19 cellular contexts compared by ENCODE assay signal in the genomic region with DNA sequence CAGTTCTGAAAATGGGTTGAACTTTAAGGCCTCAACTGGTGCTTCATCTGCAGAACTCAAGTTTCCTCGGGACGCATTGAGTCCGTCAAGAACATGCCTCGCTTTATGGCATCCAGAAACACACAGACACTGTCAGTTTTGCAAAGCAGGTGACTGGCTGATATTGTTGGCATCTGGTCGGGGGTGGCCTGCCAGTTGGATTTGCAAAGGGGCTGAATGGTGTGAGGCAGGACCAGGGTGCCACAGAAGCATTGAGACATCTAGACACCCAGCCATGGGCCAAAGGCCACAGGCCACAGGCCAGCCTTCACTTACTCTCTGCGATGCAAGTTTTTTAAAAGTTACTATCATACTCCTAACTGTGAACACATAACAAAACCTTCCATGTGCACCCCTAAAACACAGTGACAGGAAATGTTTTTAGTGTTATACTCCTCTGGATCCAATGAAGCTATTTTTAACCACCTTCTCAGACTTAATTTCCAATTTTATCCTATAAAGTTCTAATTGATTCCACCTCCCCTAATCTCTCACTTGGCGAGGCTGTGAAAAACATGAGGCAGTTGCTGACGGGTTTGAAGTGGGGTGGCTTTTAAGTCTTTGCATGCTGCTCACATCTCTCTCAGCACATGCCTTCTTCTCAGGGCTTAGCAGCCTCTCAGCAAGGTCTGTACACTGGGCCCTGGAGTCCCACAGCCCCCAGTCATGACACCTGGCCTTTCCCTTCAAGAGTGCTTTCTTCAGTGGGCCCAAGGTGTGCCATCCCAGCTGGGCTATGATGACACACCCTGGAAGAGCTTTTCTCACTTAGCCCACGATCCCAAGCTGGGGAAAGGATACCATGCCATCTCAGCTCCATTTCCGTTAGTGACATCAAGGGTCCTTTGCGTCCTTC. TPM values are rescaled to one million over a fixed set of nuclear protein-coding genes. Genes with fewer than 3 reads are reported as not detected.
A peak's percentile ranks its signal among the peaks of the same experiment; 100 is the strongest.
DNase-seq lines count a peak whose midpoint lies in the region; ATAC-seq, FAIRE-seq and TF ChIP-seq lines count a peak whose summit lies in the region.
"Had no signal": no experiment of that assay in that cellular context is flagged by ENCODE, and none has a peak within 500 bp of the region (broad histone marks: within the 10 kb centered on the region; RNA-seq: fewer than 3 reads in every experiment).

No MANE protein-coding gene starts in this region.

- peaks cover 5% of the 10 kb centered on the region for H3K27me3 Mint-ChIP-seq in nephron (ENCODE audit: low read depth)
- H3K27me3 Mint-ChIP-seq in T-helper 2 cell treated with Interferon-gamma antibody and Interleukin-4, amounts not matched to agents 5 μg/mL and 100 μg/mL, for 36 hours (ENCODE audit: low read depth): no peaks in the 10 kb centered on the region

- H3K9me3 ChIP-seq in cardiac muscle cell (ENCODE audit: low read depth) (no peaks in the 10 kb centered on the region), heart right ventricle (no peaks in the 10 kb centered on the region)

- no peaks in the 10 kb centered on the region for H3K9me3 Mint-ChIP-seq in nephron
- no peaks in the 10 kb centered on the region for H3K9me3 Mint-ChIP-seq in T-helper 2 cell treated with Interferon-gamma antibody and Interleukin-4, amounts not matched to agents 5 μg/mL and 100 μg/mL, for 36 hours
- H3K9me3 Mint-ChIP-seq: HFFc6 had no signal

- CTCF ChIA-PET in RWPE1 (lab: Yijun Ruan, JAX): interaction anchor here (0.7 kb wide), 1 partner anchor 85 kb away, joined by 3 read pairs; no protein-coding TSS in a partner anchor

- TF ChIP-seq CTCF in cardiac muscle cell (IDR thresholded peaks at IDR 0.05; ENCODE audit: low read depth, low read length) (no peak), heart right ventricle (IDR thresholded peaks at IDR 0.05) (no peak), RWPE1 (conservative IDR thresholded peaks at IDR 0.05; ENCODE audit: low read depth) (no peak), nephron (IDR thresholded peaks at IDR 0.05; ENCODE audit: unreplicated experiment in 3 of 3) (no peak)

- H3K4me3 ChIP-seq in cardiac muscle cell: no peak overlapping the region
- H3K4me3 ChIP-seq in heart right ventricle: no peak overlapping the region

- no peak overlapping the region for H3K4me3 Mint-ChIP-seq in nephron
- no peak overlapping the region for H3K4me3 Mint-ChIP-seq in T-helper 2 cell treated with Interferon-gamma antibody and Interleukin-4, amounts not matched to agents 5 μg/mL and 100 μg/mL, for 36 hours
- H3K4me3 Mint-ChIP-seq: HFFc6 had no signal

- intact Hi-C loops in heart right ventricle (cut with DNase I): loop anchor here in 1 of 10 donors (1.0 kb wide), 1 partner anchor 33 kb away; no protein-coding TSS in a partner anchor

- peaks cover 8% of the 10 kb centered on the region for H3K36me3 Mint-ChIP-seq in nephron (ENCODE audit: low read depth)
- peaks cover 2% of the 10 kb centered on the region for H3K36me3 Mint-ChIP-seq in T-helper 2 cell treated with Interferon-gamma antibody and Interleukin-4, amounts not matched to agents 5 μg/mL and 100 μg/mL, for 36 hours (ENCODE audit: low read depth)

- FAIRE-seq in urothelium cell line (lab: Jason Lieb, UNC): peak; percentile 37
- FAIRE-seq: A204.1 had no signal

- H3K27ac Mint-ChIP-seq in nephron: peak overlapping the region in 2 of 3 experiments; percentile 17 to 34
- H3K27ac Mint-ChIP-seq in T-helper 2 cell treated with Interferon-gamma antibody and Interleukin-4, amounts not matched to agents 5 μg/mL and 100 μg/mL, for 36 hours: no peak overlapping the region

- H3K27me3 ChIP-seq in cardiac muscle cell (no peaks in the 10 kb centered on the region), heart right ventricle (no peaks in the 10 kb centered on the region)

- POLR2A ChIA-PET in RWPE1 (lab: Yijun Ruan, JAX; ENCODE audit: low non-redundant PET): no interaction called here

- no peaks in the 10 kb centered on the region for H3K36me3 ChIP-seq in cardiac muscle cell
- H3K36me3 ChIP-seq in heart right ventricle: no peaks in the 10 kb centered on the region

- 90 to 92% methylated on average over 11 of the region's 11 CpGs for WGBS in heart right ventricle, 2 donors

- DNase-seq in cardiac muscle cell (ENCODE audit: low read depth in 1 of 2, low spot score in 1 of 2) (peak in 1 of 2 donors; percentile 63), heart right ventricle (no peak), RWPE1 (ENCODE audit: low spot score) (no peak), urothelium cell line (ENCODE audit: low spot score) (no peak), EL (no peak), NCI-H446 (lab: John Stamatoyannopoulos, UW) (no peak)
- DNase-seq in T-helper 2 cell treated with Interferon-gamma antibody and Interleukin-4, amounts not matched to agents 5 μg/mL and 100 μg/mL, for 36 hours (ENCODE audit: low spot score): no peak
- DNase-seq: DMS79, HFFc6, NCI-H1417, NCI-H187, NCI-H2107, NCI-H510A treated with DMSO at 0.1 percent for 48 hours, NCI-H774, SIG-M5 had no signal

- no peak for ATAC-seq in heart right ventricle

- H3K27ac ChIP-seq in cardiac muscle cell (peak overlapping the region; percentile 19), heart right ventricle (no peak overlapping the region), RWPE1 (0 out of 2 replicates have a peak overlapping the region, but pooled peaks have one; percentile 5)
- H3K27ac ChIP-seq: C4-2B, KMS-11 had no signal

- H3K4me1 ChIP-seq in cardiac muscle cell (ENCODE audit: low read depth): peaks cover 67% of the 10 kb centered on the region
- peaks cover 11 to 53% (median 22%) of the 10 kb centered on the region in 9 donors for H3K4me1 ChIP-seq in heart right ventricle

- peaks cover 43% of the 10 kb centered on the region for H3K4me1 Mint-ChIP-seq in nephron
- no peaks in the 10 kb centered on the region for H3K4me1 Mint-ChIP-seq in T-helper 2 cell treated with Interferon-gamma antibody and Interleukin-4, amounts not matched to agents 5 μg/mL and 100 μg/mL, for 36 hours (ENCODE audit: low read depth)

RNA-seq across cellular contexts. Expression of gene DUSP7, which starts 38.5 kb away (rescaled TPM):
- total RNA-seq in cardiac muscle cell: 32.2 and 39.5 TPM in 2 replicates
- 7.1 and 13.1 TPM in 2 replicates for polyA plus RNA-seq in cardiac muscle cell
- 10 to 100 TPM; 11.3 to 29.7 (median 15.8) TPM for total RNA-seq in heart right ventricle
- polyA plus RNA-seq in heart right ventricle: 10 to 100 TPM; 10.4 to 19.2 TPM

RNA-seq across cellular contexts. Expression of gene POC1A, which starts 59.4 kb away (rescaled TPM):
- total RNA-seq in cardiac muscle cell: 6.0 and 12.4 TPM in 2 replicates
- 10.6 and 24.0 TPM in 2 replicates for polyA plus RNA-seq in cardiac muscle cell
- 1 to 10 TPM in 5 of 10 donors, under 1 TPM in 5; 0.60 to 3.5 (median 1.1) TPM for total RNA-seq in heart right ventricle
- 1 to 10 TPM in 1 of 2 donors, under 1 TPM in 1; 0.44 to 1.9 TPM for polyA plus RNA-seq in heart right ventricle

Comparison
In these comparisons a context has a peak if more than half of its experiments do, and no peak if none do; other contexts are left out.
1. H3K27ac ChIP-seq: peak in cardiac muscle cell (single experiment) and RWPE1 (single experiment); none in heart right ventricle (0 of 10).